16 cellular contexts compared by ENCODE assay signal in genomic region chr1:220484135-220484534, GRCh38. TPM values are rescaled to one million over a fixed set of nuclear protein-coding genes. Genes with fewer than 3 reads are reported as not detected.
DNase-seq lines count a peak whose midpoint lies in the region; ATAC-seq and TF ChIP-seq lines count a peak whose summit lies in the region.
"Had no signal": no experiment of that assay in that cellular context is flagged by ENCODE, and none has a peak within 500 bp of the region (broad histone marks: within the 10 kb centered on the region; RNA-seq: fewer than 3 reads in every experiment).

No MANE protein-coding gene starts in this region.

- no peaks in the 10 kb centered on the region for H3K9me3 Mint-ChIP-seq in GM23338

- ATAC-seq in GM23338: no peak
- peak; percentile 48 for ATAC-seq in left lung

- H3K9me2 ChIP-seq in GM23338 (ENCODE audit: insufficient read depth): 0 out of 2 replicates have a peak, but pooled peaks cover 3% of the 10 kb centered on the region

- TF ChIP-seq CTCF in GM23338 (conservative IDR thresholded peaks at IDR 0.05; ENCODE audit: low read depth in 2 of 2) (no peak), coronary artery (IDR thresholded peaks at IDR 0.05) (no peak), left lung (IDR thresholded peaks at IDR 0.05) (no peak), smooth muscle cell (IDR thresholded peaks at IDR 0.05; ENCODE audit: borderline replicate concordance, insufficient read depth, poor library complexity, severe bottlenecking) (no peak)

- no peaks in the 10 kb centered on the region for H3K79me2 ChIP-seq in GM23338 (replicated peaks; ENCODE audit: insufficient read depth)
- no peaks in the 10 kb centered on the region for H3K79me2 ChIP-seq in smooth muscle cell (ENCODE audit: low read depth)

- no peak overlapping the region for H3K4me3 Mint-ChIP-seq in GM23338

- H2AFZ ChIP-seq in GM23338 (peak overlapping the region; percentile 83; the same call in 1 of the 2 replicates), smooth muscle cell (ENCODE audit: low read depth) (peak overlapping the region; percentile 78)

- H3K27ac Mint-ChIP-seq in GM23338: no peak overlapping the region

- H3F3A ChIP-seq in GM23338 (replicated peaks; ENCODE audit: low read depth) (no peaks in the 10 kb centered on the region), smooth muscle cell (ENCODE audit: low read depth) (no peaks in the 10 kb centered on the region)

- peak overlapping the region; percentile 69 for H3K9ac ChIP-seq in smooth muscle cell (ENCODE audit: low read depth)

- peaks cover 1% of the 10 kb centered on the region for H3K27me3 Mint-ChIP-seq in GM23338 (ENCODE audit: insufficient read depth, low read depth, poor library complexity)

- peaks cover 9% of the 10 kb centered on the region; the same call in 2 of the 3 replicates for H3K4me1 Mint-ChIP-seq in GM23338

- no peaks in the 10 kb centered on the region for H3K9me3 ChIP-seq in left lung
- H3K9me3 ChIP-seq in smooth muscle cell (replicated peaks; ENCODE audit: low read depth): no peaks in the 10 kb centered on the region

- H3K27ac ChIP-seq in GM23338 (ENCODE audit: low read depth) (no peak overlapping the region), coronary artery (peak overlapping the region; percentile 59 to 92), left lung (peak overlapping the region; percentile 6 to 74), smooth muscle cell (ENCODE audit: low read depth) (peak overlapping the region; percentile 95)

- H3K36me3 Mint-ChIP-seq in GM23338 (ENCODE audit: low read depth): no peaks in the 10 kb centered on the region

- H3K36me3 ChIP-seq in GM23338 (ENCODE audit: insufficient read depth) (no peaks in the 10 kb centered on the region), left lung (no peaks in the 10 kb centered on the region), smooth muscle cell (ENCODE audit: low read depth) (no peaks in the 10 kb centered on the region)

- intact Hi-C loops in left lung (cut with DNase I): no loop called here

- no peak for DNase-seq in GM23338 (ENCODE audit: low spot score)
- DNase-seq in coronary artery (ENCODE audit: low spot score): no peak
- DNase-seq in left lung: no peak
- DNase-seq in smooth muscle cell (lab: John Stamatoyannopoulos, UW; ENCODE audit: unreplicated experiment): no peak
- no peak for DNase-seq in iPS-NIHi11 (ENCODE audit: low spot score)
- no peak for DNase-seq in NCI-H146 (lab: John Stamatoyannopoulos, UW)
- no peak for DNase-seq in activated CD8-positive, alpha-beta memory T cell treated with anti-CD3 and anti-CD28 coated beads, Interleukin-2, amount 50 U/mL, for 4 hours
- DNase-seq in activated CD4-positive, alpha-beta T cell treated with anti-CD3 and anti-CD28 coated beads, Interleukin-2, amount 50 U/mL, for 4 hours: no peak
- DNase-seq: C1 segment of cervical spinal cord, GOT3, KBM-7, MV-4-11, NCI-H1417, NCI-H2029, NCI-H774, RPMI8226 had no signal

- H4K20me1 ChIP-seq in GM23338 (replicated peaks; ENCODE audit: insufficient read depth) (no peaks in the 10 kb centered on the region), smooth muscle cell (ENCODE audit: low read depth) (no peaks in the 10 kb centered on the region)

- H3K27me3 ChIP-seq in GM23338 (ENCODE audit: insufficient read depth): no peaks in the 10 kb centered on the region
- no peaks in the 10 kb centered on the region for H3K27me3 ChIP-seq in left lung
- no peaks in the 10 kb centered on the region for H3K27me3 ChIP-seq in smooth muscle cell (ENCODE audit: low read depth)

- H3K4me1 ChIP-seq in GM23338 (ENCODE audit: insufficient read depth) (no peaks in the 10 kb centered on the region), left lung (no peaks in the 10 kb centered on the region), smooth muscle cell (ENCODE audit: low read depth) (no peaks in the 10 kb centered on the region)

- H3K4me3 ChIP-seq in GM23338 (no peak overlapping the region), coronary artery (peak overlapping the region; percentile 20), left lung (no peak overlapping the region), smooth muscle cell (no peak overlapping the region)

- H3K4me2 ChIP-seq in GM23338 (no peak overlapping the region), smooth muscle cell (peak overlapping the region; percentile 73)

TF ChIP-seq in GM23338, 12 proteins besides CTCF, POLR2A, EP300 and RAD21:
- TF ChIP-seq ZNF462 (CRISPR knock-in tag; IDR thresholded peaks at IDR 0.05): no peak
- TF ChIP-seq STAT1 (IDR thresholded peaks at IDR 0.05; ENCODE audit: unreplicated experiment): no peak
- no peak for TF ChIP-seq EZH2phosphoT487 (IDR thresholded peaks at IDR 0.05; ENCODE audit: unreplicated experiment)
TF ChIP-seq in GM23338: peak in this region for 0.

RNA-seq across cellular contexts. Expression of gene MARK1, which starts 43.8 kb away (rescaled TPM):
- 13.6 and 13.9 TPM in 2 replicates for total RNA-seq in GM23338 (2014; rRNA removed; shearing (Covaris generic))
- polyA plus RNA-seq in GM23338 (2016; fragmentation: Nextera tagmentation; extraction: Ambion mirVana) (9.7 and 11.1 TPM in 2 replicates), smooth muscle cell (2.5 and 4.4 TPM in 2 replicates)
- total RNA-seq in left lung (1 to 10 TPM; 3.1 to 4.3 TPM), smooth muscle cell (5.5 and 5.6 TPM in 2 replicates)
